24 cellular contexts compared by ENCODE assay signal in genomic region chr7:23969443-23969842, GRCh38.
"Had no signal": no experiment of that assay in that cellular context is flagged by ENCODE, and none has a peak within 500 bp of the region (broad histone marks: within the 10 kb centered on the region; RNA-seq: fewer than 3 reads in every experiment).

No MANE protein-coding gene starts in this region.

- H3K4me1 ChIP-seq: heart left ventricle, left ventricle myocardium inferior, lower lobe of right lung, pancreas, prostate gland, transverse colon had no signal

- H3K9me3 ChIP-seq: lower lobe of right lung, pancreas, prostate gland, thoracic aorta, transverse colon had no signal

- DNase-seq: central memory CD4-positive, alpha-beta T cell; cortex of kidney; dorsolateral prefrontal cortex; effector CD8-positive, alpha-beta T cell; heart left ventricle; hypothalamus; left ventricle myocardium inferior; lower lobe of right lung; naive thymus-derived CD8-positive, alpha-beta T cell; occipital lobe; pancreas; stimulated activated CD4-positive, alpha-beta T cell treated with anti-CD3 and anti-CD28 coated beads, Interleukin-2, amount 100 ng/mL, for 24 hours; stimulated activated CD4-positive, alpha-beta T cell treated with anti-CD3 and anti-CD28 coated beads, Interleukin-4, amount 100 ng/mL, for 4 hours; stimulated activated naive B cell treated with anti-CD40 and anti-IgM and Interleukin-4, amounts not matched to agents 10 μg/mL and 1 μg/mL and 100 μg/mL, for 72 hours; stimulated activated naive CD8-positive, alpha-beta T cell treated with anti-CD3 and anti-CD28 coated beads, Interleukin-15, amount 100 ng/mL, for 72 hours; substantia nigra; transverse colon had no signal

- FAIRE-seq: frontal cortex, keratinocyte, pancreas had no signal

- H3K4me3 Mint-ChIP-seq: memory B cell; naive thymus-derived CD8-positive, alpha-beta T cell; neural crest cell; stimulated activated naive B cell treated with anti-CD40 and anti-IgM and Interleukin-4, amounts not matched to agents 10 μg/mL and 1 μg/mL and 100 μg/mL, for 72 hours; stimulated activated naive CD8-positive, alpha-beta T cell treated with anti-CD3 and anti-CD28 coated beads, Interleukin-15, amount 100 ng/mL, for 72 hours had no signal

- H3K27ac Mint-ChIP-seq: memory B cell; naive thymus-derived CD8-positive, alpha-beta T cell; stimulated activated naive B cell treated with anti-CD40 and anti-IgM and Interleukin-4, amounts not matched to agents 10 μg/mL and 1 μg/mL and 100 μg/mL, for 72 hours had no signal

- H3K27ac ChIP-seq: dorsolateral prefrontal cortex, heart left ventricle, left ventricle myocardium inferior, lower lobe of right lung, pancreas, prostate gland, thoracic aorta, transverse colon had no signal

- H3K4me3 ChIP-seq: dorsolateral prefrontal cortex, heart left ventricle, left ventricle myocardium inferior, lower lobe of right lung, pancreas, prostate gland, thoracic aorta, transverse colon had no signal

- H3K36me3 ChIP-seq: heart left ventricle, left ventricle myocardium inferior, lower lobe of right lung, pancreas, prostate gland, thoracic aorta, transverse colon had no signal

- H3K36me3 Mint-ChIP-seq: memory B cell; naive thymus-derived CD8-positive, alpha-beta T cell; stimulated activated naive B cell treated with anti-CD40 and anti-IgM and Interleukin-4, amounts not matched to agents 10 μg/mL and 1 μg/mL and 100 μg/mL, for 72 hours had no signal

- H3K4me1 Mint-ChIP-seq: memory B cell; naive thymus-derived CD8-positive, alpha-beta T cell; stimulated activated naive B cell treated with anti-CD40 and anti-IgM and Interleukin-4, amounts not matched to agents 10 μg/mL and 1 μg/mL and 100 μg/mL, for 72 hours had no signal

- H3K27me3 ChIP-seq: heart left ventricle, pancreas, transverse colon had no signal

- ATAC-seq: heart left ventricle; lower lobe of right lung; naive thymus-derived CD8-positive, alpha-beta T cell; pancreas; sciatic nerve; stimulated activated naive B cell treated with anti-CD40 and anti-IgM and Interleukin-4, amounts not matched to agents 10 μg/mL and 1 μg/mL and 100 μg/mL, for 72 hours; stimulated activated naive CD8-positive, alpha-beta T cell treated with anti-CD3 and anti-CD28 coated beads, Interleukin-15, amount 100 ng/mL, for 72 hours had no signal
